In the genomic region with DNA sequence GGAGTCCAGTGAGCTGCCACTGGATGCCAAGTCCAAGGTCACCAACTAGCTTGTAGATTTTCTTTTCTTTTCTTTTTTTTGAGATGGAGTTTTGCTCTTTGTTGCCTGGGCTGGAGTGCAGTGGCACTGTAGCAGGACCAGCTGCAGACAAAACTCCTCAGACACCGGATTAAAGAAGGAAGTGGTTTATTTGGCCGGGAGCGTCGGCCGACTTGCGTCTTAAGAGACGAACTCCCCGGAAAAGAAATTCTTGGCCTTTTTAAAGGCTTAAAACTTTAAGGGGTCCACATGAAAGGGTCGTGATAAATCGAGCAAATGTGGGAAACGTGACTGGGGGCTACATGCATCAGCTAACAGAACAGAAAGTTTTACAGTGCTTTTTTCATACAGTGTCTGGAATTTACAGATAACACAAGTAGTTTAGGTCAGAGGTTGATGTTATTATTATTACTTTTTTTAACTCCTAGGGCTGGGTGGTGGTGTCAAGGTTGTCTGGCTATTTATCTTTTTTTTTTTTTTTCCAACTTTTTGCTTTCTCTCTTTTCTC, we compare ENCODE assay signal across 23 cellular contexts. TPM values are rescaled to one million over a fixed set of nuclear protein-coding genes. Genes with fewer than 3 reads are reported as not detected.
A peak's percentile ranks its signal among the peaks of the same experiment; 100 is the strongest.
DNase-seq lines count a peak whose midpoint lies in the region; ATAC-seq, FAIRE-seq and TF ChIP-seq lines count a peak whose summit lies in the region.
"Had no signal": no experiment of that assay in that cellular context is flagged by ENCODE, and none has a peak within 500 bp of the region (broad histone marks: within the 10 kb centered on the region; RNA-seq: fewer than 3 reads in every experiment).

No MANE protein-coding gene starts in this region.

- H3K79me2 ChIP-seq in OCI-LY3 (ENCODE audit: low read length), result no peaks in the 10 kb centered on the region
- peaks cover 4% of the 10 kb centered on the region; the same call in 1 of the 3 replicates for H3K79me2 ChIP-seq in K562 (ENCODE audit: control insufficient read depth, insufficient read depth, low read length)

- POLR2A ChIA-PET in K562 (lab: Yijun Ruan, JAX), result interaction anchor here (1.0 kb wide), 1 partner anchor 15 kb away, joined by 5 read pairs; no protein-coding TSS in a partner anchor

- no TSS peak for BruUV-seq in K562 (replicated peaks; lab: Mats Ljungman, UMichigan)

- H3K4me3 ChIP-seq in OCI-LY3 (ENCODE audit: low read length) (peak overlapping the region; percentile 2; the same call in 1 of the 2 replicates), K562 (no peak overlapping the region)

- H4K20me1 ChIP-seq in OCI-LY3 (ENCODE audit: insufficient read depth, low read length) (no peaks in the 10 kb centered on the region), K562 (replicated peaks; ENCODE audit: control insufficient read depth, insufficient read depth, low read length) (no peaks in the 10 kb centered on the region)

- CTCF ChIA-PET in K562 (lab: Yijun Ruan, JAX; ENCODE audit: low intra/inter-chr PET ratio), result interaction anchor here (0.9 kb wide), 1 partner anchor 344 kb away, joined by 3 read pairs; no protein-coding TSS in a partner anchor

- ATAC-seq in K562, result no peak
- ATAC-seq: HepG2 had no signal

- H3K27ac ChIP-seq in OCI-LY3 (ENCODE audit: low read length), result no peak overlapping the region
- no peak overlapping the region for H3K27ac ChIP-seq in K562 (ENCODE audit: extremely low read depth, low read depth, low read length)
- H3K27ac ChIP-seq: KMS-11 had no signal

- H3K36me3 ChIP-seq in OCI-LY3 (replicated peaks; ENCODE audit: low read depth, low read length) (no peaks in the 10 kb centered on the region), K562 (ENCODE audit: control insufficient read depth, insufficient read depth, low read length) (no peaks in the 10 kb centered on the region)
- H3K36me3 ChIP-seq: BE2C had no signal

- H3K4me1 ChIP-seq in OCI-LY3 (ENCODE audit: low read length) (0 out of 2 replicates have a peak, but pooled peaks cover 3% of the 10 kb centered on the region), K562 (replicated peaks in 1 of 2; ENCODE audit: control insufficient read depth in 2 of 2, insufficient read depth in 2 of 2, low read length in 2 of 2) (peaks cover 13 to 18% of the 10 kb centered on the region in 2 experiments; a peak in 4 of 5 replicates)
- H3K4me1 ChIP-seq: BE2C had no signal

- intact Hi-C loops in activated CD4-positive, alpha-beta T cell treated with anti-CD3 and anti-CD28 coated beads, Interleukin-2, amount 10 ng/mL, durations not matched to agents 24 days and 14 days (cut with micrococcal nuclease), result no loop called here
- intact Hi-C loops in K562 (cut with micrococcal nuclease), result no loop called here

- peaks cover 3% of the 10 kb centered on the region for H3K9me3 Mint-ChIP-seq in activated CD4-positive, alpha-beta T cell treated with anti-CD3 and anti-CD28 coated beads, Interleukin-2, amount 10 ng/mL, durations not matched to agents 24 days and 14 days
- peaks cover 23% of the 10 kb centered on the region for H3K9me3 Mint-ChIP-seq in nephron progenitor cell

- peaks cover 3% of the 10 kb centered on the region for H3K27me3 Mint-ChIP-seq in activated CD4-positive, alpha-beta T cell treated with anti-CD3 and anti-CD28 coated beads, Interleukin-2, amount 10 ng/mL, durations not matched to agents 24 days and 14 days
- H3K27me3 Mint-ChIP-seq in nephron progenitor cell (ENCODE audit: low read depth, poor library complexity), result peaks cover 44% of the 10 kb centered on the region

- TF ChIP-seq RAD21 in K562 (CRISPR knock-in tag; conservative IDR thresholded peaks at IDR 0.05 in 1 of 2, IDR thresholded peaks at IDR 0.05 in 1 of 2), result no peak

- no peak for FAIRE-seq in K562 (lab: Jason Lieb, UNC)
- FAIRE-seq: A204.1, G401.6, HepG2 had no signal

- H3K9me3 ChIP-seq in OCI-LY3 (ENCODE audit: insufficient read depth, low read length) (no peaks in the 10 kb centered on the region), K562 (replicated peaks; ENCODE audit: control insufficient read depth, insufficient read depth, low read depth, low read length) (no peaks in the 10 kb centered on the region; the same call in 1 of the 2 replicates)
- H3K9me3 ChIP-seq: BE2C had no signal

- TF ChIP-seq CTCF in OCI-LY3 (IDR thresholded peaks at IDR 0.05; ENCODE audit: low read depth, low read length), result no peak
- TF ChIP-seq CTCF in K562 (IDR thresholded peaks at IDR 0.05 in 2 of 3, conservative IDR thresholded peaks at IDR 0.05 in 1 of 3; ENCODE audit: insufficient read depth in 2 of 3, low read depth in 1 of 3, low read length in 3 of 3), result no peak
- TF ChIP-seq CTCF in nephron progenitor cell (IDR thresholded peaks at IDR 0.05), result no peak

- H3K27me3 ChIP-seq in OCI-LY3 (ENCODE audit: low read depth, low read length), result 0 out of 2 replicates have a peak, but pooled peaks cover 6% of the 10 kb centered on the region
- no peaks in the 10 kb centered on the region for H3K27me3 ChIP-seq in K562 (ENCODE audit: control insufficient read depth in 2 of 2, insufficient read depth in 2 of 2, low read length in 2 of 2)
- H3K27me3 ChIP-seq: BE2C had no signal

- no peak for TF ChIP-seq EP300 in K562 (IDR thresholded peaks at IDR 0.05; ENCODE audit: low read length)

- 12% methylated on average over 11 of the region's 11 CpGs for WGBS in K562 (ENCODE audit: insufficient coverage, low coverage, missing lambda C conversion rate)

- no peak overlapping the region for H3K9ac ChIP-seq in OCI-LY3 (ENCODE audit: low read length)
- H3K9ac ChIP-seq in K562 (ENCODE audit: insufficient read depth in 1 of 2, low read depth in 2 of 2, low read length in 2 of 2), result no peak overlapping the region
- H3K9ac ChIP-seq: KMS-11 had no signal

- peaks cover 27% of the 10 kb centered on the region for H3K4me1 Mint-ChIP-seq in activated CD4-positive, alpha-beta T cell treated with anti-CD3 and anti-CD28 coated beads, Interleukin-2, amount 10 ng/mL, durations not matched to agents 24 days and 14 days
- H3K4me1 Mint-ChIP-seq in nephron progenitor cell, result peaks cover 31% of the 10 kb centered on the region

- H2AFZ ChIP-seq in OCI-LY3 (ENCODE audit: low read depth, low read length) (no peak overlapping the region), K562 (ENCODE audit: low read depth, low read length) (peak overlapping the region; percentile 48; the same call in 1 of the 2 replicates)

- TF ChIP-seq POLR2A in K562 (conservative IDR thresholded peaks at IDR 0.05), result no peak

- H3K27ac Mint-ChIP-seq in activated CD4-positive, alpha-beta T cell treated with anti-CD3 and anti-CD28 coated beads, Interleukin-2, amount 10 ng/mL, durations not matched to agents 24 days and 14 days, result no peak overlapping the region
- no peak overlapping the region for H3K27ac Mint-ChIP-seq in nephron progenitor cell
- H3K27ac Mint-ChIP-seq: H9 had no signal

- no peak for DNase-seq in activated CD4-positive, alpha-beta T cell treated with anti-CD3 and anti-CD28 coated beads, Interleukin-2, amount 10 ng/mL, durations not matched to agents 24 days and 14 days
- DNase-seq in activated CD4-positive, alpha-beta T cell treated with anti-CD3 and anti-CD28 coated beads, Interleukin-2, amount 50 U/mL, for 48 hours, result no peak
- DNase-seq in Kasumi-1 (lab: John Stamatoyannopoulos, UW) (peak; percentile 48 to 59), K562 (ENCODE audit: extremely low read depth in 1 of 4, low spot score in 3 of 4) (no peak), NCI-H774 (lab: John Stamatoyannopoulos, UW) (no peak), nephron progenitor cell (no peak), NCI-H2196 treated with DMSO at 0.1 percent for 48 hours (lab: John Stamatoyannopoulos, UW; ENCODE audit: unreplicated experiment) (no peak)
- DNase-seq: BE2C; CD4-positive, CD25-positive, alpha-beta regulatory T cell; COR-L47; DMS 273 treated with DMSO at 0.1 percent for 48 hours; H9; NCI-H1092 treated with DMSO at 0.1 percent for 48 hours; NCI-H146; NCI-H2081; NCI-H2171 treated with DMSO at 0.1 percent for 48 hours; NCI-H446 treated with DMSO at 0.1 percent for 48 hours had no signal

- peaks cover 17% of the 10 kb centered on the region for H3K36me3 Mint-ChIP-seq in activated CD4-positive, alpha-beta T cell treated with anti-CD3 and anti-CD28 coated beads, Interleukin-2, amount 10 ng/mL, durations not matched to agents 24 days and 14 days (ENCODE audit: low read depth)
- H3K36me3 Mint-ChIP-seq in nephron progenitor cell (ENCODE audit: low read depth), result peaks cover 9% of the 10 kb centered on the region

- in situ Hi-C loops in K562 (cut with MboI), result no loop called here

- peak overlapping the region; percentile 17 for H3K4me3 Mint-ChIP-seq in activated CD4-positive, alpha-beta T cell treated with anti-CD3 and anti-CD28 coated beads, Interleukin-2, amount 10 ng/mL, durations not matched to agents 24 days and 14 days
- H3K4me3 Mint-ChIP-seq in nephron progenitor cell, result no peak overlapping the region
- H3K4me3 Mint-ChIP-seq: H9 had no signal

- H3K9me1 ChIP-seq in K562 (ENCODE audit: control insufficient read depth, insufficient read depth, low read length), result no peaks in the 10 kb centered on the region

- peak overlapping the region; percentile 20 for H3K4me2 ChIP-seq in OCI-LY3 (ENCODE audit: low read length)
- 0 out of 2 replicates have a peak overlapping the region, but pooled peaks have one; percentile 45 for H3K4me2 ChIP-seq in K562 (ENCODE audit: insufficient read depth, low read length)
- H3K4me2 ChIP-seq: KMS-11 had no signal

TF ChIP-seq in K562, 482 proteins besides CTCF, POLR2A, EP300 and RAD21 (continues in another document):
- TF ChIP-seq TRIM28 (IDR thresholded peaks at IDR 0.05), result peak; percentile 89
- peak in 1 of 2 experiments; percentile 25; a peak in 1 of 3 replicates for TF ChIP-seq CBX3 (IDR thresholded peaks at IDR 0.05; ENCODE audit: borderline replicate concordance in 1 of 2, low read length in 2 of 2)

RNA-seq across cellular contexts. Expression of gene CFAP126, which starts 36.4 kb away (rescaled TPM):
- total RNA-seq in activated CD4-positive, alpha-beta T cell treated with anti-CD3 and anti-CD28 coated beads, Interleukin-2, amount 10 ng/mL, durations not matched to agents 24 days and 14 days, result not detected in 2 replicates
- not detected in 2 replicates for total RNA-seq in K562 (2011; cell fraction: chromatin; rRNA removed; ENCODE audit: low replicate concordance)
- not detected in 2 replicates for total RNA-seq in K562 (2011; cell fraction: nucleolus; rRNA removed)
- not detected in 2 replicates for total RNA-seq in K562 (2011; cell fraction: nucleoplasm; rRNA removed)
- total RNA-seq in K562 (2014; rRNA removed) (not detected in 2 replicates), K562 (2014; rRNA removed; fragmentation: Illumina TruSeq; extraction: Trizol) (not detected in 2 replicates), K562 (2015; rRNA removed; fragmentation: Illumina TruSeq; extraction: Trizol) (not detected in 2 replicates), K562 (2021) (not detected in 2 replicates)
- polyA plus RNA-seq in K562 (2011; rRNA removed) (not detected in 2 replicates), K562 (2014; fragmentation: Illumina TruSeq; extraction: Trizol) (not detected in 2 replicates), K562 (2014; fragmentation: Nextera tagmentation; extraction: Ambion mirVana) (not detected), K562 (2014; rRNA removed) (not detected in 2 replicates)
- not detected in 2 replicates for polyA plus RNA-seq in K562 (2011; cell fraction: cytosol; rRNA removed)
- polyA plus RNA-seq in K562 (2011; cell fraction: nucleus; rRNA removed), result not detected in 2 replicates
- not detected in 2 replicates for polyA plus RNA-seq in K562 (2012)
- not detected in 2 replicates for polyA minus RNA-seq in K562 (2011; rRNA and poly(A)+ RNA removed)
- polyA minus RNA-seq in K562 (2011; cell fraction: cytosol; rRNA and poly(A)+ RNA removed), result not detected in 2 replicates
- polyA minus RNA-seq in K562 (2011; cell fraction: nucleus; rRNA and poly(A)+ RNA removed), result not detected in 2 replicates
- total RNA-seq: CD4-positive, CD25-positive, alpha-beta regulatory T cell; H9; HepG2; M059J had no signal
- polyA plus RNA-seq: CD4-positive, CD25-positive, alpha-beta regulatory T cell; HepG2 had no signal

Comparison
In these comparisons a context has a peak if more than half of its experiments do, and no peak if none do; other contexts are left out.
1. DNase-seq: peak in Kasumi-1 (2 of 2); none in activated CD4-positive, alpha-beta T cell treated with anti-CD3 and anti-CD28 coated beads, Interleukin-2, amount 10 ng/mL, durations not matched to agents 24 days and 14 days (single experiment), activated CD4-positive, alpha-beta T cell treated with anti-CD3 and anti-CD28 coated beads, Interleukin-2, amount 50 U/mL, for 48 hours (0 of 2), K562 (0 of 4), NCI-H774 (single experiment), nephron progenitor cell (single experiment) and NCI-H2196 treated with DMSO at 0.1 percent for 48 hours (single experiment).